In genomic region chr13:52334107-52334506, GRCh38 we compare ENCODE assay signal across 2 cellular contexts.
DNase-seq lines count a peak whose midpoint lies in the region; ATAC-seq, FAIRE-seq and TF ChIP-seq lines count a peak whose summit lies in the region.
"Not testable (repeated sequence)": the region's sequence is repeated elsewhere in the genome, so short reads cannot be mapped to it uniquely, and the experiment has no call there.

No MANE protein-coding gene starts in this region.

- H3K4me1 Mint-ChIP-seq in WTC11: not testable (repeated sequence)

- H3K36me3 ChIP-seq in K562 (ENCODE audit: control insufficient read depth, insufficient read depth, low read length): not testable (repeated sequence)

- ATAC-seq in WTC11 (peak; percentile 66), K562 (peak; percentile 83)

- not testable (repeated sequence) for H3K36me3 Mint-ChIP-seq in WTC11

- FAIRE-seq in K562 (lab: Jason Lieb, UNC): peak; percentile 60

- not testable (repeated sequence) for H4K20me1 ChIP-seq in K562 (replicated peaks; ENCODE audit: control insufficient read depth, insufficient read depth, low read length)

- H3K27me3 ChIP-seq in K562 (ENCODE audit: control insufficient read depth in 2 of 2, insufficient read depth in 2 of 2, low read length in 2 of 2): not testable (repeated sequence)

- H3K27me3 Mint-ChIP-seq in WTC11 (ENCODE audit: low read depth): not testable (repeated sequence)

- H3K9me3 Mint-ChIP-seq in WTC11: not testable (repeated sequence)

- in situ Hi-C loops in K562 (cut with MboI): not testable (repeated sequence)

- H3K9ac ChIP-seq in K562 (ENCODE audit: insufficient read depth in 1 of 2, low read depth in 2 of 2, low read length in 2 of 2): not testable (repeated sequence)

- POLR2A ChIA-PET in WTC11 (lab: Charles Lee); K562 (lab: Yijun Ruan, JAX): not testable (repeated sequence)

- not testable (repeated sequence) for TF ChIP-seq POLR2A in K562 (conservative IDR thresholded peaks at IDR 0.05)

- H3K4me1 ChIP-seq in K562 (replicated peaks in 1 of 2; ENCODE audit: control insufficient read depth in 2 of 2, insufficient read depth in 2 of 2, low read length in 2 of 2): not testable (repeated sequence)

- not testable (repeated sequence) for H3K79me2 ChIP-seq in K562 (ENCODE audit: control insufficient read depth, insufficient read depth, low read length)

- TF ChIP-seq CTCF in WTC11 (IDR thresholded peaks at IDR 0.05); K562 (IDR thresholded peaks at IDR 0.05 in 2 of 3, conservative IDR thresholded peaks at IDR 0.05 in 1 of 3; ENCODE audit: insufficient read depth in 2 of 3, low read depth in 1 of 3, low read length in 3 of 3): not testable (repeated sequence)

- H3K4me2 ChIP-seq in K562 (ENCODE audit: insufficient read depth, low read length): not testable (repeated sequence)

- not testable (repeated sequence) for H3K9me1 ChIP-seq in K562 (ENCODE audit: control insufficient read depth, insufficient read depth, low read length)

- DNase-seq in WTC11 (ENCODE audit: low spot score); K562 (ENCODE audit: extremely low read depth in 1 of 4, low spot score in 3 of 4): not testable (repeated sequence)

- H3K27ac Mint-ChIP-seq in WTC11: not testable (repeated sequence)

- H3K4me3 Mint-ChIP-seq in WTC11: not testable (repeated sequence)

- not testable (repeated sequence) for TF ChIP-seq RAD21 in K562 (CRISPR knock-in tag; conservative IDR thresholded peaks at IDR 0.05 in 1 of 2, IDR thresholded peaks at IDR 0.05 in 1 of 2)

- not testable (repeated sequence) for BruUV-seq in K562 (replicated peaks; lab: Mats Ljungman, UMichigan)

- H3K9me3 ChIP-seq in K562 (replicated peaks; ENCODE audit: control insufficient read depth, insufficient read depth, low read depth, low read length): not testable (repeated sequence)

- CTCF ChIA-PET in WTC11 (lab: Charles Lee); K562 (lab: Yijun Ruan, JAX; ENCODE audit: low intra/inter-chr PET ratio): not testable (repeated sequence)

- WGBS in K562 (ENCODE audit: insufficient coverage, low coverage, missing lambda C conversion rate): no CpG with 5 or more reads among the region's 22 CpGs

- H3K27ac ChIP-seq in K562 (ENCODE audit: extremely low read depth, low read depth, low read length): not testable (repeated sequence)

- not testable (repeated sequence) for H3K4me3 ChIP-seq in K562

- not testable (repeated sequence) for H2AFZ ChIP-seq in K562 (ENCODE audit: low read depth, low read length)

- intact Hi-C loops in K562 (cut with micrococcal nuclease): not testable (repeated sequence)

- TF ChIP-seq EP300 in K562 (IDR thresholded peaks at IDR 0.05; ENCODE audit: low read length): not testable (repeated sequence)
